Comparison of ENCODE assay signal across 39 cellular contexts in the genomic region with DNA sequence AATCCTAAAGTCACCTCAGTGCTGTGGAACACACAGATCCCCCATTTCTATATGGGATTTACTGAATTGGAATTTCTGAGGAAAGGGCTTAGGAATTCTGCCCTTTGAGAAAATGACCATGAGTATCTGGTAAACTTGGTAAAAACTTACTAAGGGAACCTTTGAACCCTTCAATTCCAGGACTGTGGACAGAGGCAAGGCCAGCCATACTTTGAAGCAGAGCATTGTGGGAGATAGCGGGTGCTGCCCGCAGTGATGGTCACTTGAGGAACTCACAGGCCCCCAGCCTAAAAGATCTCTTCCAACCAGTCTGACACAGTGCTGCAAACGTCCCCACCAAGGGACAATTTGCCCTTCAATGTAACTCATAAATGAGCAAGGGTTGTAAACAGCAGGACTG.
"Had no signal": no experiment of that assay in that cellular context is flagged by ENCODE, and none has a peak within 500 bp of the region (broad histone marks: within the 10 kb centered on the region; RNA-seq: fewer than 3 reads in every experiment).

No MANE protein-coding gene starts in this region.

- ATAC-seq: activated CD8-positive, alpha-beta memory T cell treated with anti-CD3 and anti-CD28 coated beads, Interleukin-2, amount 10 ng/mL, durations not matched to agents 7 days and 5 days; activated T-cell treated with anti-CD3 and anti-CD28 coated beads, Interleukin-2, amount 50 U/mL, for 72 hours; activated T-helper 17 cell treated with anti-CD3 and anti-CD28 coated beads, Interleukin-2, amount 50 U/mL, for 72 hours; PC-3 had no signal

- H3K4me2 ChIP-seq: KMS-11 had no signal

- H3K9me3 ChIP-seq: Peyer's patch, SJSA1 had no signal

- H3K27ac ChIP-seq: brain microvascular endothelial cell, KMS-11, Peyer's patch, SJSA1, VCaP had no signal

- H3K27me3 ChIP-seq: brain microvascular endothelial cell, Peyer's patch had no signal

- DNase-seq: activated CD4-positive, alpha-beta memory T cell treated with anti-CD3 and anti-CD28 coated beads, Interleukin-2, amount 10 ng/mL, durations not matched to agents 7 days and 5 days; activated CD4-positive, alpha-beta T cell treated with anti-CD3 and anti-CD28 coated beads for 1 hour; activated CD4-positive, alpha-beta T cell treated with anti-CD3 and anti-CD28 coated beads for 48 hours; activated CD4-positive, CD25-positive, alpha-beta regulatory T cell; activated CD8-positive, alpha-beta memory T cell treated with anti-CD3 and anti-CD28 coated beads for 24 hours; activated CD8-positive, alpha-beta memory T cell treated with anti-CD3 and anti-CD28 coated beads, Interleukin-2, amount 10 ng/mL, durations not matched to agents 7 days and 5 days; activated effector memory CD4-positive, alpha-beta T cell treated with anti-CD3 and anti-CD28 coated beads, Interleukin-2, amount 50 U/mL, for 16 hours; activated naive CD4-positive, alpha-beta T cell; activated naive CD4-positive, alpha-beta T cell treated with anti-CD3 and anti-CD28 coated beads, Interleukin-2, amount 50 U/mL, for 16 hours; activated naive CD8-positive, alpha-beta T cell treated with anti-CD3 and anti-CD28 coated beads for 36 hours; activated T-cell treated with anti-CD3 and anti-CD28 coated beads, Interleukin-2, amount 50 U/mL, for 1 hour; activated T-cell treated with anti-CD3 and anti-CD28 coated beads, Interleukin-2, amount 50 U/mL, for 72 hours; amniotic stem cell; aorta; brain microvascular endothelial cell; MM.1S; MV-4-11; NCI-H1092; NCI-H1436 treated with DMSO at 0.1 percent for 48 hours; NCI-H1694 treated with DMSO at 0.1 percent for 48 hours; NCI-H2029; NCI-H2107; NCI-H2171; NCI-H510A; NCI-H526; NCI-H748 treated with DMSO at 0.1 percent for 48 hours; NK-92 treated with Interleukin-12 subunit alpha and Interleukin-12 subunit beta, amount 100 ng/mL, for 24 hours; PC-3; Peyer's patch; RPMI8226; SHP77; SW 1271; T-helper 1 cell; T-helper 2 cell; T-helper 9 cell had no signal

- H3K36me3 ChIP-seq: brain microvascular endothelial cell, Peyer's patch, SJSA1 had no signal

- H3K4me3 ChIP-seq: Peyer's patch, SJSA1 had no signal

- H3K4me1 ChIP-seq: Peyer's patch, SJSA1 had no signal
